ENCODE assay signal across 1 cellular context in the genomic region with DNA sequence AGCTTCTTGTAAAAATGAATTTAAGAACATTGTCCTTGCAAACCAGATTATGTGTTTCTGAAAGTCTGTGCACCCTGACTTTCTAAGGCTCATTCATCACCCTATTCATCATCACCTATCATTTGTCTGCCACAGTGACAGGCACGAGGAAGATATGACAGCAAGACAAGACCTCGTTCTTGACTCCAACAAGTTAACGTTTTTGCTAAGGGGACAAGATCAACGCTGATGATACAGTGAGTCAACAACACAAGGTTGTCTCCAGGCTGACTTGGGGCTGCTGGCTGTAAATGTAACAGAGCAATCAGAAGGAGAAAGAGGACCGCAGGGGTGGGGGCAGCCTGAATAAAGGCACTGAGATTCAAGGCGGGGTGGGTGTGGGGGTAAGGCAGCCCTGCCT.
TF ChIP-seq lines count a peak whose summit lies in the region.

No MANE protein-coding gene starts in this region.

TF ChIP-seq in K562, 482 proteins besides CTCF, POLR2A, EP300 and RAD21 (continued from another document):
- TF ChIP-seq, protein P1, sequence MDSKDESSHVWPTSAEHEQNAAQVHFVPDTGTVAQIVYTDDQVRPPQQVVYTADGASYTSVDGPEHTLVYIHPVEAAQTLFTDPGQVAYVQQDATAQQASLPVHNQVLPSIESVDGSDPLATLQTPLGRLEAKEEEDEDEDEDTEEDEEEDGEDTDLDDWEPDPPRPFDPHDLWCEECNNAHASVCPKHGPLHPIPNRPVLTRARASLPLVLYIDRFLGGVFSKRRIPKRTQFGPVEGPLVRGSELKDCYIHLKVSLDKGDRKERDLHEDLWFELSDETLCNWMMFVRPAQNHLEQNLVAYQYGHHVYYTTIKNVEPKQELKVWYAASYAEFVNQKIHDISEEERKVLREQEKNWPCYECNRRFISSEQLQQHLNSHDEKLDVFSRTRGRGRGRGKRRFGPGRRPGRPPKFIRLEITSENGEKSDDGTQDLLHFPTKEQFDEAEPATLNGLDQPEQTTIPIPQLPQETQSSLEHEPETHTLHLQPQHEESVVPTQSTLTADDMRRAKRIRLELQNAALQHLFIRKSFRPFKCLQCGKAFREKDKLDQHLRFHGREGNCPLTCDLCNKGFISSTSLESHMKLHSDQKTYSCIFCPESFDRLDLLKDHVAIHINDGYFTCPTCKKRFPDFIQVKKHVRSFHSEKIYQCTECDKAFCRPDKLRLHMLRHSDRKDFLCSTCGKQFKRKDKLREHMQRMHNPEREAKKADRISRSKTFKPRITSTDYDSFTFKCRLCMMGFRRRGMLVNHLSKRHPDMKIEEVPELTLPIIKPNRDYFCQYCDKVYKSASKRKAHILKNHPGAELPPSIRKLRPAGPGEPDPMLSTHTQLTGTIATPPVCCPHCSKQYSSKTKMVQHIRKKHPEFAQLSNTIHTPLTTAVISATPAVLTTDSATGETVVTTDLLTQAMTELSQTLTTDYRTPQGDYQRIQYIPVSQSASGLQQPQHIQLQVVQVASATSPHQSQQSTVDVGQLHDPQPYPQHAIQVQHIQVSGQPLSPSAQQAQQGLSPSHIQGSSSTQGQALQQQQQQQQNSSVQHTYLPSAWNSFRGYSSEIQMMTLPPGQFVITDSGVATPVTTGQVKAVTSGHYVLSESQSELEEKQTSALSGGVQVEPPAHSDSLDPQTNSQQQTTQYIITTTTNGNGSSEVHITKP (IDR thresholded peaks at IDR 0.05; ENCODE audit: partially characterized antibody) = no peak
- TF ChIP-seq FOXA3 (CRISPR knock-in tag; conservative IDR thresholded peaks at IDR 0.05 in 1 of 2, IDR thresholded peaks at IDR 0.05 in 1 of 2) = peak; percentile 72 to 79; a peak in 3 of 4 replicates
- no peak for TF ChIP-seq SIN3B (IDR thresholded peaks at IDR 0.05; ENCODE audit: low read depth)
- TF ChIP-seq SMARCE1 (IDR thresholded peaks at IDR 0.05) = peak; percentile 35; the same call in 1 of the 2 replicates
- no peak for TF ChIP-seq HEY1 (CRISPR knock-in tag; IDR thresholded peaks at IDR 0.05; ENCODE audit: borderline replicate concordance)
- TF ChIP-seq, protein P2, sequence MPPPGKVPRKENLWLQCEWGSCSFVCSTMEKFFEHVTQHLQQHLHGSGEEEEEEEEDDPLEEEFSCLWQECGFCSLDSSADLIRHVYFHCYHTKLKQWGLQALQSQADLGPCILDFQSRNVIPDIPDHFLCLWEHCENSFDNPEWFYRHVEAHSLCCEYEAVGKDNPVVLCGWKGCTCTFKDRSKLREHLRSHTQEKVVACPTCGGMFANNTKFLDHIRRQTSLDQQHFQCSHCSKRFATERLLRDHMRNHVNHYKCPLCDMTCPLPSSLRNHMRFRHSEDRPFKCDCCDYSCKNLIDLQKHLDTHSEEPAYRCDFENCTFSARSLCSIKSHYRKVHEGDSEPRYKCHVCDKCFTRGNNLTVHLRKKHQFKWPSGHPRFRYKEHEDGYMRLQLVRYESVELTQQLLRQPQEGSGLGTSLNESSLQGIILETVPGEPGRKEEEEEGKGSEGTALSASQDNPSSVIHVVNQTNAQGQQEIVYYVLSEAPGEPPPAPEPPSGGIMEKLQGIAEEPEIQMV (tag; conservative IDR thresholded peaks at IDR 0.05; ENCODE audit: low read depth) = 0 out of 2 replicates have a peak, but pooled peaks have one; percentile 22
- no peak for TF ChIP-seq CBX8 (IDR thresholded peaks at IDR 0.05; ENCODE audit: borderline replicate concordance, extremely low read depth, low read depth, low read length, poor library complexity, severe bottlenecking)
- TF ChIP-seq, protein P3, sequence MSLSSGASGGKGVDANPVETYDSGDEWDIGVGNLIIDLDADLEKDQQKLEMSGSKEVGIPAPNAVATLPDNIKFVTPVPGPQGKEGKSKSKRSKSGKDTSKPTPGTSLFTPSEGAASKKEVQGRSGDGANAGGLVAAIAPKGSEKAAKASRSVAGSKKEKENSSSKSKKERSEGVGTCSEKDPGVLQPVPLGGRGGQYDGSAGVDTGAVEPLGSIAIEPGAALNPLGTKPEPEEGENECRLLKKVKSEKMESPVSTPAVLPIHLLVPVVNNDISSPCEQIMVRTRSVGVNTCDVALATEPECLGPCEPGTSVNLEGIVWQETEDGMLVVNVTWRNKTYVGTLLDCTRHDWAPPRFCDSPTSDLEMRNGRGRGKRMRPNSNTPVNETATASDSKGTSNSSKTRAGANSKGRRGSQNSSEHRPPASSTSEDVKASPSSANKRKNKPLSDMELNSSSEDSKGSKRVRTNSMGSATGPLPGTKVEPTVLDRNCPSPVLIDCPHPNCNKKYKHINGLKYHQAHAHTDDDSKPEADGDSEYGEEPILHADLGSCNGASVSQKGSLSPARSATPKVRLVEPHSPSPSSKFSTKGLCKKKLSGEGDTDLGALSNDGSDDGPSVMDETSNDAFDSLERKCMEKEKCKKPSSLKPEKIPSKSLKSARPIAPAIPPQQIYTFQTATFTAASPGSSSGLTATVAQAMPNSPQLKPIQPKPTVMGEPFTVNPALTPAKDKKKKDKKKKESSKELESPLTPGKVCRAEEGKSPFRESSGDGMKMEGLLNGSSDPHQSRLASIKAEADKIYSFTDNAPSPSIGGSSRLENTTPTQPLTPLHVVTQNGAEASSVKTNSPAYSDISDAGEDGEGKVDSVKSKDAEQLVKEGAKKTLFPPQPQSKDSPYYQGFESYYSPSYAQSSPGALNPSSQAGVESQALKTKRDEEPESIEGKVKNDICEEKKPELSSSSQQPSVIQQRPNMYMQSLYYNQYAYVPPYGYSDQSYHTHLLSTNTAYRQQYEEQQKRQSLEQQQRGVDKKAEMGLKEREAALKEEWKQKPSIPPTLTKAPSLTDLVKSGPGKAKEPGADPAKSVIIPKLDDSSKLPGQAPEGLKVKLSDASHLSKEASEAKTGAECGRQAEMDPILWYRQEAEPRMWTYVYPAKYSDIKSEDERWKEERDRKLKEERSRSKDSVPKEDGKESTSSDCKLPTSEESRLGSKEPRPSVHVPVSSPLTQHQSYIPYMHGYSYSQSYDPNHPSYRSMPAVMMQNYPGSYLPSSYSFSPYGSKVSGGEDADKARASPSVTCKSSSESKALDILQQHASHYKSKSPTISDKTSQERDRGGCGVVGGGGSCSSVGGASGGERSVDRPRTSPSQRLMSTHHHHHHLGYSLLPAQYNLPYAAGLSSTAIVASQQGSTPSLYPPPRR (CRISPR knock-in tag; IDR thresholded peaks at IDR 0.05; ENCODE audit: borderline replicate concordance) = no peak
- TF ChIP-seq ZNF561 (CRISPR knock-in tag; conservative IDR thresholded peaks at IDR 0.05) = no peak
- TF ChIP-seq ZEB2 (IDR thresholded peaks at IDR 0.05) = 0 out of 2 replicates have a peak, but pooled peaks have one; percentile 41
- peak in 1 of 2 experiments; percentile 39; a peak in 2 of 4 replicates for TF ChIP-seq KDM1A (IDR thresholded peaks at IDR 0.05)
- peak; percentile 59 for TF ChIP-seq CXXC5 (CRISPR knock-in tag; IDR thresholded peaks at IDR 0.05)
- peak; percentile 39; the same call in 1 of the 2 replicates for TF ChIP-seq RB1 (IDR thresholded peaks at IDR 0.05; ENCODE audit: low read depth)
- TF ChIP-seq FOXJ2 (tag; IDR thresholded peaks at IDR 0.05) = peak; percentile 79
- no peak for TF ChIP-seq RBM17 (IDR thresholded peaks at IDR 0.05; ENCODE audit: borderline replicate concordance, low read depth, low read length)
- TF ChIP-seq NFE2 (IDR thresholded peaks at IDR 0.05; ENCODE audit: low read depth) = 0 out of 2 replicates have a peak, but pooled peaks have one; percentile 7
